14 cellular contexts compared by ENCODE assay signal in the genomic region with DNA sequence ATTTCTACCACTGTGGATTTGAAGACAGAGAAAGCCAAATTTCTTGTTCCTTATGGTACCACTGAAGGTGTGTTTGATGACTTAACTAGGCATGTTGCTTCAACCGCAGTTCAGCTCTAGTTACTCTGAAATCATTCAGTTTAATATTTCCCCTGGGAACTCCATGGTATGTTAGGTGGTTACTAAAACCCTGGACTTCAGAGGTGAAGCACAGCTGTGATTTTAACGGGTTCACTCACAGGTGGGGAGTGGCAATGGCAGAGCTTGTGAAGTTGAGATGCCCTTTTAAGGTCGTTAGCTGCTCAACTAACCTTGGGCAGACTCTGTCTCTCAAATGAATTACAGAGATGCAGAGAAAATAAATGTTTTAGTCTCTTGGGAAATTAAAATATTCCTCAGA.
DNase-seq lines count a peak whose midpoint lies in the region; ATAC-seq and TF ChIP-seq lines count a peak whose summit lies in the region.
"Had no signal": no experiment of that assay in that cellular context is flagged by ENCODE, and none has a peak within 500 bp of the region (broad histone marks: within the 10 kb centered on the region; RNA-seq: fewer than 3 reads in every experiment).

No MANE protein-coding gene starts in this region.

- no peak overlapping the region for H3K27ac ChIP-seq in GM23338 (ENCODE audit: low read depth)
- no peak overlapping the region for H3K27ac ChIP-seq in sigmoid colon
- H3K27ac ChIP-seq: 22Rv1, GM23248 had no signal

- no peak overlapping the region for H3K27ac Mint-ChIP-seq in GM23338
- no peak overlapping the region for H3K27ac Mint-ChIP-seq in WTC11

- H3K4me3 Mint-ChIP-seq in GM23338 = no peak overlapping the region
- H3K4me3 Mint-ChIP-seq in WTC11 = no peak overlapping the region

- no peaks in the 10 kb centered on the region for H3K9me3 ChIP-seq in sigmoid colon

- no peak for TF ChIP-seq EP300 in sigmoid colon (IDR thresholded peaks at IDR 0.05)

- H3K9me2 ChIP-seq in GM23338 (ENCODE audit: insufficient read depth) = no peaks in the 10 kb centered on the region

- H3K27me3 Mint-ChIP-seq in GM23338 (ENCODE audit: insufficient read depth, low read depth, poor library complexity) (no peaks in the 10 kb centered on the region), WTC11 (ENCODE audit: low read depth) (no peaks in the 10 kb centered on the region; the same call in 1 of the 2 replicates)

- intact Hi-C loops in posterior cingulate gyrus (cut with DNase I) (no loop called here), sigmoid colon (cut with DNase I) (no loop called here), Right ventricle myocardium superior (cut with DNase I) (no loop called here)

- H3K36me3 ChIP-seq in GM23338 (ENCODE audit: insufficient read depth) = no peaks in the 10 kb centered on the region
- H3K36me3 ChIP-seq in sigmoid colon = no peaks in the 10 kb centered on the region

- H2AFZ ChIP-seq in GM23338 = no peak overlapping the region
- H2AFZ ChIP-seq: GM23248 had no signal

- no peaks in the 10 kb centered on the region for H3F3A ChIP-seq in GM23338 (replicated peaks; ENCODE audit: low read depth)

- H3K4me1 Mint-ChIP-seq in GM23338 (peaks cover 10% of the 10 kb centered on the region; the same call in 2 of the 3 replicates), WTC11 (peaks cover 9% of the 10 kb centered on the region)

- CTCF ChIA-PET in WTC11 (lab: Charles Lee) = interaction anchor here (1.4 kb wide), 1 partner anchor 482 kb away, joined by 3 read pairs; no protein-coding TSS in a partner anchor

- TF ChIP-seq POLR2A in sigmoid colon (IDR thresholded peaks at IDR 0.05) = no peak

- H3K9me3 Mint-ChIP-seq in GM23338 = no peaks in the 10 kb centered on the region
- H3K9me3 Mint-ChIP-seq in WTC11 = no peaks in the 10 kb centered on the region

- ATAC-seq in GM23338 (peak; percentile 48), WTC11 (peak; percentile 52; the same call in 1 of the 2 replicates), Right ventricle myocardium superior (ENCODE audit: poor library complexity) (no peak)

- DNase-seq in DMS 273 (lab: John Stamatoyannopoulos, UW; ENCODE audit: unreplicated experiment) (peak; percentile 6), DMS 273 treated with DMSO at 0.1 percent for 48 hours (lab: John Stamatoyannopoulos, UW) (no peak), GM23338 (ENCODE audit: low spot score) (no peak), WTC11 (ENCODE audit: low spot score) (no peak), kidney tubule cell (ENCODE audit: low spot score) (peak; percentile 72), posterior cingulate gyrus (no peak), sigmoid colon (no peak), Right ventricle myocardium superior (no peak)
- DNase-seq: GM23248, Karpas-422, NCI-H1694, NCI-H446 treated with DMSO at 0.1 percent for 48 hours, NCI-H774 had no signal

- no peaks in the 10 kb centered on the region for H4K20me1 ChIP-seq in GM23338 (replicated peaks; ENCODE audit: insufficient read depth)

- H3K4me1 ChIP-seq in GM23338 (ENCODE audit: insufficient read depth) (no peaks in the 10 kb centered on the region), sigmoid colon (peaks cover 0 to 11% (median 6%) of the 10 kb centered on the region in 4 donors)

- H3K27me3 ChIP-seq in GM23338 (ENCODE audit: insufficient read depth) (no peaks in the 10 kb centered on the region), sigmoid colon (no peaks in the 10 kb centered on the region)

- no peaks in the 10 kb centered on the region for H3K79me2 ChIP-seq in GM23338 (replicated peaks; ENCODE audit: insufficient read depth)

- no peak overlapping the region for H3K4me2 ChIP-seq in GM23338

- POLR2A ChIA-PET in WTC11 (lab: Charles Lee) = no interaction called here

- no peaks in the 10 kb centered on the region for H3K36me3 Mint-ChIP-seq in GM23338 (ENCODE audit: low read depth)
- no peaks in the 10 kb centered on the region for H3K36me3 Mint-ChIP-seq in WTC11

- WGBS in sigmoid colon, 2 donors = 60 to 69% methylated on average over 3 of the region's 3 CpGs

- no peak for TF ChIP-seq CTCF in GM23338 (conservative IDR thresholded peaks at IDR 0.05; ENCODE audit: low read depth in 2 of 2)
- no peak for TF ChIP-seq CTCF in WTC11 (IDR thresholded peaks at IDR 0.05)
- TF ChIP-seq CTCF in sigmoid colon (IDR thresholded peaks at IDR 0.05) = no peak

- H3K4me3 ChIP-seq in GM23338 (no peak overlapping the region), sigmoid colon (no peak overlapping the region)
- H3K4me3 ChIP-seq: GM23248 had no signal

TF ChIP-seq in GM23338, 12 proteins besides CTCF, POLR2A, EP300 and RAD21:
- TF ChIP-seq EZH2phosphoT487 (IDR thresholded peaks at IDR 0.05; ENCODE audit: unreplicated experiment) (no peak), STAT1 (IDR thresholded peaks at IDR 0.05; ENCODE audit: unreplicated experiment) (no peak), JUNB (IDR thresholded peaks at IDR 0.05; ENCODE audit: unreplicated experiment) (no peak), NANOG (IDR thresholded peaks at IDR 0.05; ENCODE audit: borderline replicate concordance) (no peak), ZNF331 (CRISPR knock-in tag; IDR thresholded peaks at IDR 0.05; ENCODE audit: low read depth) (no peak)

TF ChIP-seq in WTC11, 78 proteins besides CTCF, POLR2A, EP300 and RAD21 (continues in another document):
- TF ChIP-seq, protein P1, sequence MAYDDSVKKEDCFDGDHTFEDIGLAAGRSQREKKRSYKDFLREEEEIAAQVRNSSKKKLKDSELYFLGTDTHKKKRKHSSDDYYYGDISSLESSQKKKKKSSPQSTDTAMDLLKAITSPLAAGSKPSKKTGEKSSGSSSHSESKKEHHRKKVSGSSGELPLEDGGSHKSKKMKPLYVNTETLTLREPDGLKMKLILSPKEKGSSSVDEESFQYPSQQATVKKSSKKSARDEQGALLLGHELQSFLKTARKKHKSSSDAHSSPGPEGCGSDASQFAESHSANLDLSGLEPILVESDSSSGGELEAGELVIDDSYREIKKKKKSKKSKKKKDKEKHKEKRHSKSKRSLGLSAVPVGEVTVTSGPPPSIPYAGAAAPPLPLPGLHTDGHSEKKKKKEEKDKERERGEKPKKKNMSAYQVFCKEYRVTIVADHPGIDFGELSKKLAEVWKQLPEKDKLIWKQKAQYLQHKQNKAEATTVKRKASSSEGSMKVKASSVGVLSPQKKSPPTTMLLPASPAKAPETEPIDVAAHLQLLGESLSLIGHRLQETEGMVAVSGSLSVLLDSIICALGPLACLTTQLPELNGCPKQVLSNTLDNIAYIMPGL (CRISPR knock-in tag; IDR thresholded peaks at IDR 0.05) = no peak
- TF ChIP-seq SMAD3 (CRISPR knock-in tag; IDR thresholded peaks at IDR 0.05; ENCODE audit: borderline replicate concordance) (no peak), RORB (CRISPR knock-in tag; IDR thresholded peaks at IDR 0.05) (no peak), TEAD1 (CRISPR knock-in tag; IDR thresholded peaks at IDR 0.05) (no peak), JUN (CRISPR knock-in tag; IDR thresholded peaks at IDR 0.05) (no peak), FOXK1 (CRISPR knock-in tag; IDR thresholded peaks at IDR 0.05) (no peak), ZNF263 (CRISPR knock-in tag; IDR thresholded peaks at IDR 0.05; ENCODE audit: low read depth) (no peak), ATF1 (CRISPR knock-in tag; IDR thresholded peaks at IDR 0.05) (no peak), SMAD4 (CRISPR knock-in tag; IDR thresholded peaks at IDR 0.05) (no peak)
- TF ChIP-seq, protein P2, sequence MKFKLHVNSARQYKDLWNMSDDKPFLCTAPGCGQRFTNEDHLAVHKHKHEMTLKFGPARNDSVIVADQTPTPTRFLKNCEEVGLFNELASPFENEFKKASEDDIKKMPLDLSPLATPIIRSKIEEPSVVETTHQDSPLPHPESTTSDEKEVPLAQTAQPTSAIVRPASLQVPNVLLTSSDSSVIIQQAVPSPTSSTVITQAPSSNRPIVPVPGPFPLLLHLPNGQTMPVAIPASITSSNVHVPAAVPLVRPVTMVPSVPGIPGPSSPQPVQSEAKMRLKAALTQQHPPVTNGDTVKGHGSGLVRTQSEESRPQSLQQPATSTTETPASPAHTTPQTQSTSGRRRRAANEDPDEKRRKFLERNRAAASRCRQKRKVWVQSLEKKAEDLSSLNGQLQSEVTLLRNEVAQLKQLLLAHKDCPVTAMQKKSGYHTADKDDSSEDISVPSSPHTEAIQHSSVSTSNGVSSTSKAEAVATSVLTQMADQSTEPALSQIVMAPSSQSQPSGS (CRISPR knock-in tag; IDR thresholded peaks at IDR 0.05; ENCODE audit: borderline replicate concordance, low read depth) = no peak
- TF ChIP-seq, protein P3, sequence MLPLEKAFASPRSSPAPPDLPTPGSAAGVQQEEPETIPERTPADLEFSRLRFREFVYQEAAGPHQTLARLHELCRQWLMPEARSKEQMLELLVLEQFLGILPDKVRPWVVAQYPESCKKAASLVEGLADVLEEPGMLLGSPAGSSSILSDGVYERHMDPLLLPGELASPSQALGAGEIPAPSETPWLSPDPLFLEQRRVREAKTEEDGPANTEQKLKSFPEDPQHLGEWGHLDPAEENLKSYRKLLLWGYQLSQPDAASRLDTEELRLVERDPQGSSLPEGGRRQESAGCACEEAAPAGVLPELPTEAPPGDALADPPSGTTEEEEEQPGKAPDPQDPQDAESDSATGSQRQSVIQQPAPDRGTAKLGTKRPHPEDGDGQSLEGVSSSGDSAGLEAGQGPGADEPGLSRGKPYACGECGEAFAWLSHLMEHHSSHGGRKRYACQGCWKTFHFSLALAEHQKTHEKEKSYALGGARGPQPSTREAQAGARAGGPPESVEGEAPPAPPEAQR (CRISPR knock-in tag; IDR thresholded peaks at IDR 0.05) = no peak

Comparison
In these comparisons a context has a peak if more than half of its experiments do, and no peak if none do; other contexts are left out.
1. DNase-seq: peak in DMS 273 (single experiment) and kidney tubule cell (single experiment); none in DMS 273 treated with DMSO at 0.1 percent for 48 hours (single experiment), GM23338 (single experiment), WTC11 (single experiment), posterior cingulate gyrus (0 of 10), sigmoid colon (single experiment) and Right ventricle myocardium superior (single experiment).